ENCODE assay signal across 16 cellular contexts in genomic region chr5:55304584-55304983, GRCh38. TPM values are rescaled to one million over a fixed set of nuclear protein-coding genes. Genes with fewer than 3 reads are reported as not detected.
DNase-seq lines count a peak whose midpoint lies in the region; ATAC-seq and TF ChIP-seq lines count a peak whose summit lies in the region.
"Had no signal": no experiment of that assay in that cellular context is flagged by ENCODE, and none has a peak within 500 bp of the region (broad histone marks: within the 10 kb centered on the region; RNA-seq: fewer than 3 reads in every experiment).

No MANE protein-coding gene starts in this region.

- peaks cover 73% of the 10 kb centered on the region for H3K79me2 ChIP-seq in neural cell (replicated peaks; ENCODE audit: insufficient read depth, low read length)

- no peaks in the 10 kb centered on the region; the same call in 1 of the 2 replicates for H3K27me3 Mint-ChIP-seq in HFFc6 (ENCODE audit: insufficient read depth)

- no peaks in the 10 kb centered on the region for H3F3A ChIP-seq in neural cell (ENCODE audit: insufficient read depth, low read length, poor library complexity, severe bottlenecking)

- TF ChIP-seq RAD21 in neural cell (conservative IDR thresholded peaks at IDR 0.05), result no peak

- H3K4me1 ChIP-seq in RWPE2 (ENCODE audit: insufficient read depth, poor library complexity, severe bottlenecking) (peaks cover 28% of the 10 kb centered on the region), endocrine pancreas (ENCODE audit: control insufficient read depth, insufficient read depth, low read length) (peaks cover 38% of the 10 kb centered on the region)

- H4K20me1 ChIP-seq in neural cell (ENCODE audit: insufficient read depth), result no peaks in the 10 kb centered on the region

- peak overlapping the region; percentile 27; the same call in 1 of the 2 replicates for H3K4me3 Mint-ChIP-seq in HFFc6

- no peak overlapping the region for H3K9ac ChIP-seq in endocrine pancreas (ENCODE audit: control insufficient read depth, insufficient read depth, low read length)
- no peak overlapping the region for H3K9ac ChIP-seq in neural cell (ENCODE audit: low read length)

- H3K4me3 ChIP-seq in RWPE2 (ENCODE audit: severe bottlenecking), result no peak overlapping the region
- H3K4me3 ChIP-seq in endocrine pancreas (ENCODE audit: control insufficient read depth, insufficient read depth, low read length), result peak overlapping the region; percentile 93
- peak overlapping the region; percentile 89 for H3K4me3 ChIP-seq in neural cell (ENCODE audit: low read length)

- H3K27me3 ChIP-seq in RWPE2 (ENCODE audit: insufficient read depth, poor library complexity, severe bottlenecking) (no peaks in the 10 kb centered on the region), endocrine pancreas (ENCODE audit: control insufficient read depth, insufficient read depth, low read length) (no peaks in the 10 kb centered on the region), neural cell (ENCODE audit: insufficient read depth, low read depth, low read length) (no peaks in the 10 kb centered on the region)

- H3K36me3 Mint-ChIP-seq in HFFc6 (ENCODE audit: low read depth), result peaks cover 30% of the 10 kb centered on the region

- H3K9me3 ChIP-seq in RWPE2 (ENCODE audit: severe bottlenecking) (no peaks in the 10 kb centered on the region), endocrine pancreas (ENCODE audit: control insufficient read depth, low read length) (peaks cover 2% of the 10 kb centered on the region), neural cell (ENCODE audit: low read length) (no peaks in the 10 kb centered on the region)

- H2AFZ ChIP-seq in neural cell (ENCODE audit: low read depth, low read length), result no peak overlapping the region

- peak overlapping the region; percentile 84 for H3K27ac ChIP-seq in RWPE2 (ENCODE audit: poor library complexity, severe bottlenecking)
- no peak overlapping the region for H3K27ac ChIP-seq in neural cell (ENCODE audit: low read length)
- H3K27ac ChIP-seq: C4-2B had no signal

- no peak for ATAC-seq in RWPE2 (ENCODE audit: low read depth)
- ATAC-seq: PC-3 had no signal

- peak overlapping the region; percentile 28; the same call in 1 of the 2 replicates for H3K27ac Mint-ChIP-seq in HFFc6

- DNase-seq in HFFc6, result no peak
- DNase-seq in RWPE2 (ENCODE audit: low spot score), result no peak
- no peak for DNase-seq in ecto neural progenitor cell (ENCODE audit: low spot score)
- DNase-seq in DMS153 (lab: John Stamatoyannopoulos, UW), result no peak
- DNase-seq in germinal center (ENCODE audit: low spot score), result no peak
- no peak for DNase-seq in SW480 (ENCODE audit: low spot score)
- DNase-seq: COR-L47, EL, NCI-H1105, NCI-H1694, NCI-H446, NCI-H69, PC-3 had no signal

- no peaks in the 10 kb centered on the region; the same call in none of the 2 replicates for H3K4me1 Mint-ChIP-seq in HFFc6 (ENCODE audit: low read depth)

- no peak overlapping the region for H3K4me2 ChIP-seq in neural cell (ENCODE audit: low read length)

- H3K9me3 Mint-ChIP-seq in HFFc6, result peaks cover 30% of the 10 kb centered on the region

- H3K36me3 ChIP-seq in RWPE2 (ENCODE audit: low read depth) (peaks cover 38% of the 10 kb centered on the region), endocrine pancreas (ENCODE audit: control insufficient read depth, insufficient read depth, low read length) (peaks cover 5% of the 10 kb centered on the region), neural cell (ENCODE audit: insufficient read depth, low read length) (peaks cover 7% of the 10 kb centered on the region)

- no peak for TF ChIP-seq CTCF in HFFc6 (IDR thresholded peaks at IDR 0.05)
- no peak for TF ChIP-seq CTCF in RWPE2 (IDR thresholded peaks at IDR 0.05; ENCODE audit: poor library complexity, severe bottlenecking)
- TF ChIP-seq CTCF in neural cell (IDR thresholded peaks at IDR 0.05; ENCODE audit: poor library complexity, severe bottlenecking), result no peak

- H3K9me2 ChIP-seq in neural cell (ENCODE audit: insufficient read depth, low read length), result no peaks in the 10 kb centered on the region

- TF ChIP-seq EP300 in neural cell (conservative IDR thresholded peaks at IDR 0.05; ENCODE audit: poor library complexity, severe bottlenecking), result no peak

TF ChIP-seq in neural cell, 6 proteins besides CTCF, POLR2A, EP300 and RAD21:
- TF ChIP-seq, protein P1, sequence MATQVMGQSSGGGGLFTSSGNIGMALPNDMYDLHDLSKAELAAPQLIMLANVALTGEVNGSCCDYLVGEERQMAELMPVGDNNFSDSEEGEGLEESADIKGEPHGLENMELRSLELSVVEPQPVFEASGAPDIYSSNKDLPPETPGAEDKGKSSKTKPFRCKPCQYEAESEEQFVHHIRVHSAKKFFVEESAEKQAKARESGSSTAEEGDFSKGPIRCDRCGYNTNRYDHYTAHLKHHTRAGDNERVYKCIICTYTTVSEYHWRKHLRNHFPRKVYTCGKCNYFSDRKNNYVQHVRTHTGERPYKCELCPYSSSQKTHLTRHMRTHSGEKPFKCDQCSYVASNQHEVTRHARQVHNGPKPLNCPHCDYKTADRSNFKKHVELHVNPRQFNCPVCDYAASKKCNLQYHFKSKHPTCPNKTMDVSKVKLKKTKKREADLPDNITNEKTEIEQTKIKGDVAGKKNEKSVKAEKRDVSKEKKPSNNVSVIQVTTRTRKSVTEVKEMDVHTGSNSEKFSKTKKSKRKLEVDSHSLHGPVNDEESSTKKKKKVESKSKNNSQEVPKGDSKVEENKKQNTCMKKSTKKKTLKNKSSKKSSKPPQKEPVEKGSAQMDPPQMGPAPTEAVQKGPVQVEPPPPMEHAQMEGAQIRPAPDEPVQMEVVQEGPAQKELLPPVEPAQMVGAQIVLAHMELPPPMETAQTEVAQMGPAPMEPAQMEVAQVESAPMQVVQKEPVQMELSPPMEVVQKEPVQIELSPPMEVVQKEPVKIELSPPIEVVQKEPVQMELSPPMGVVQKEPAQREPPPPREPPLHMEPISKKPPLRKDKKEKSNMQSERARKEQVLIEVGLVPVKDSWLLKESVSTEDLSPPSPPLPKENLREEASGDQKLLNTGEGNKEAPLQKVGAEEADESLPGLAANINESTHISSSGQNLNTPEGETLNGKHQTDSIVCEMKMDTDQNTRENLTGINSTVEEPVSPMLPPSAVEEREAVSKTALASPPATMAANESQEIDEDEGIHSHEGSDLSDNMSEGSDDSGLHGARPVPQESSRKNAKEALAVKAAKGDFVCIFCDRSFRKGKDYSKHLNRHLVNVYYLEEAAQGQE (IDR thresholded peaks at IDR 0.05; ENCODE audit: borderline replicate concordance), result no peak
- TF ChIP-seq MXI1 (conservative IDR thresholded peaks at IDR 0.05; ENCODE audit: poor library complexity, severe bottlenecking), result no peak
- no peak for TF ChIP-seq SMC3 (conservative IDR thresholded peaks at IDR 0.05; ENCODE audit: poor library complexity)
- TF ChIP-seq POLR2AphosphoS5 (IDR thresholded peaks at IDR 0.05), result no peak
- no peak for TF ChIP-seq EZH2 (IDR thresholded peaks at IDR 0.05; ENCODE audit: borderline replicate concordance, insufficient read depth, low read length, poor library complexity, severe bottlenecking)
- TF ChIP-seq TAF1 (IDR thresholded peaks at IDR 0.05; ENCODE audit: low read depth), result no peak

RNA-seq across cellular contexts. Expression of gene DHX29, which starts 2.9 kb away (rescaled TPM):
- total RNA-seq in HFFc6 (2021; fragmentation: NEBNext Ultra II Directional; extraction: Animal tissue kit (Norgen Biotek cat#: 25700)), result 10 to 100 TPM; 35.7 to 45.8 (median 41.7) TPM
- polyA plus RNA-seq in neural cell, result 36.4 and 48.1 TPM in 2 replicates
- polyA minus RNA-seq in neural cell, result 62.6 and 66.9 TPM in 2 replicates

RNA-seq across cellular contexts. Expression of gene MTREX, which starts 3.2 kb away (rescaled TPM):
- total RNA-seq in HFFc6 (2021; fragmentation: NEBNext Ultra II Directional; extraction: Animal tissue kit (Norgen Biotek cat#: 25700)), result 10 to 100 TPM; 65.1 to 78.2 (median 70.1) TPM
- 77.6 and 94.8 TPM in 2 replicates for polyA plus RNA-seq in neural cell
- polyA minus RNA-seq in neural cell, result 227 and 256 TPM in 2 replicates
